9 cellular contexts compared by ENCODE assay signal in genomic region chr3:197001972-197002700, GRCh38. TPM values are rescaled to one million over a fixed set of nuclear protein-coding genes. Genes with fewer than 3 reads are reported as not detected.
DNase-seq lines count a peak whose midpoint lies in the region; ATAC-seq and TF ChIP-seq lines count a peak whose summit lies in the region.
"Had no signal": no experiment of that assay in that cellular context is flagged by ENCODE, and none has a peak within 500 bp of the region (broad histone marks: within the 10 kb centered on the region; RNA-seq: fewer than 3 reads in every experiment).

No MANE protein-coding gene starts in this region.

- peaks cover 2% of the 10 kb centered on the region for H3K36me3 Mint-ChIP-seq in T-helper 1 cell treated with Interleukin-12 subunit alpha and Interleukin-12 subunit beta and Interleukin-4 antibody, amounts not matched to agents 30 μg/mL and 1 μg/mL, for 36 hours (ENCODE audit: low read depth)

- H3K4me3 Mint-ChIP-seq in T-helper 1 cell treated with Interleukin-12 subunit alpha and Interleukin-12 subunit beta and Interleukin-4 antibody, amounts not matched to agents 30 μg/mL and 1 μg/mL, for 36 hours = peak overlapping the region; percentile 77

- H3K27me3 Mint-ChIP-seq in T-helper 1 cell treated with Interleukin-12 subunit alpha and Interleukin-12 subunit beta and Interleukin-4 antibody, amounts not matched to agents 30 μg/mL and 1 μg/mL, for 36 hours (ENCODE audit: low read depth) = peaks cover 4% of the 10 kb centered on the region

- TF ChIP-seq EP300 in transverse colon (IDR thresholded peaks at IDR 0.05; ENCODE audit: low read depth) = no peak

- no peaks in the 10 kb centered on the region for H3K9me3 Mint-ChIP-seq in T-helper 1 cell treated with Interleukin-12 subunit alpha and Interleukin-12 subunit beta and Interleukin-4 antibody, amounts not matched to agents 30 μg/mL and 1 μg/mL, for 36 hours

- 0 out of 2 replicates have a peak overlapping the region, but pooled peaks have one; percentile 16 for H3K27ac ChIP-seq in KMS-11
- peak overlapping the region; percentile 79 for H3K27ac ChIP-seq in caudate nucleus (ENCODE audit: low read depth, low read length)
- peak overlapping the region in 1 of 2 donors; percentile 76 for H3K27ac ChIP-seq in lung (ENCODE audit: low read depth in 1 of 2, low read length in 1 of 2)
- H3K27ac ChIP-seq in transverse colon = peak overlapping the region; percentile 78 to 86 (median 80)
- H3K27ac ChIP-seq: cardiac muscle cell had no signal

- H3K27ac Mint-ChIP-seq in T-helper 1 cell treated with Interleukin-12 subunit alpha and Interleukin-12 subunit beta and Interleukin-4 antibody, amounts not matched to agents 30 μg/mL and 1 μg/mL, for 36 hours = peak overlapping the region; percentile 68

- no peaks in the 10 kb centered on the region for H4K20me1 ChIP-seq in KMS-11 (ENCODE audit: insufficient read depth)

- H3K4me1 ChIP-seq in KMS-11 (ENCODE audit: low read depth, poor library complexity, severe bottlenecking) = peaks cover 7% of the 10 kb centered on the region
- peaks cover 0 to 7% of the 10 kb centered on the region in 2 donors for H3K4me1 ChIP-seq in lung (ENCODE audit: control insufficient read depth in 2 of 2, insufficient read depth in 2 of 2, low read length in 2 of 2)
- peaks cover 0 to 17% (median 9%) of the 10 kb centered on the region in 4 donors for H3K4me1 ChIP-seq in transverse colon

- H3K79me2 ChIP-seq in KMS-11 (ENCODE audit: insufficient read depth, low read depth) = no peaks in the 10 kb centered on the region

- ATAC-seq in lung (ENCODE audit: insufficient read depth, low FRiP score) = peak; percentile 38

- no peak; the same call in 1 of the 2 replicates for TF ChIP-seq CTCF in KMS-11 (conservative IDR thresholded peaks at IDR 0.05; ENCODE audit: low read depth, low read length)
- no peak for TF ChIP-seq CTCF in lung (IDR thresholded peaks at IDR 0.05; ENCODE audit: control extremely low read depth, extremely low read depth)
- no peak for TF ChIP-seq CTCF in transverse colon (IDR thresholded peaks at IDR 0.05)

- H3K9ac ChIP-seq in KMS-11 = peak overlapping the region; percentile 80; the same call in 1 of the 2 replicates

- H3K4me1 Mint-ChIP-seq in T-helper 1 cell treated with Interleukin-12 subunit alpha and Interleukin-12 subunit beta and Interleukin-4 antibody, amounts not matched to agents 30 μg/mL and 1 μg/mL, for 36 hours (ENCODE audit: low read depth) = peaks cover 11% of the 10 kb centered on the region

- H3K4me3 ChIP-seq in KMS-11 (IDR thresholded peaks at IDR 0.05; ENCODE audit: insufficient read depth, low read depth, low read length) = no peak overlapping the region
- H3K4me3 ChIP-seq in lung = peak overlapping the region; percentile 37
- peak overlapping the region; percentile 39 to 55 (median 48) for H3K4me3 ChIP-seq in transverse colon

- TF ChIP-seq POLR2A in transverse colon (IDR thresholded peaks at IDR 0.05) = no peak

- DNase-seq in T-helper 1 cell (no peak), caudate nucleus (lab: John Stamatoyannopoulos, UW) (peak in 53 of 61 donors; percentile 9 to 85 (median 59)), lung (ENCODE audit: low spot score) (no peak), transverse colon (no peak), NCI-H82 (lab: John Stamatoyannopoulos, UW) (no peak)
- DNase-seq in activated CD4-positive, alpha-beta T cell treated with anti-CD3 and anti-CD28 coated beads, Interleukin-2, amount 50 U/mL, for 4 hours = no peak

- H3K4me2 ChIP-seq in KMS-11 = peak overlapping the region; percentile 43

- intact Hi-C loops in transverse colon (cut with DNase I; ENCODE audit: low total_unique reads) = no loop called here

- H3K36me3 ChIP-seq in KMS-11 (ENCODE audit: insufficient read depth) (no peaks in the 10 kb centered on the region), lung (ENCODE audit: control insufficient read depth in 2 of 2, insufficient read depth in 2 of 2, low read length in 2 of 2) (no peaks in the 10 kb centered on the region), transverse colon (no peaks in the 10 kb centered on the region)
- H3K36me3 ChIP-seq: cardiac muscle cell had no signal

- peak overlapping the region; percentile 54 for H2AFZ ChIP-seq in KMS-11 (ENCODE audit: low read depth)

- H3K9me3 ChIP-seq in lung (ENCODE audit: control insufficient read depth in 2 of 2, insufficient read depth in 1 of 2, low read length in 1 of 2) = no peaks in the 10 kb centered on the region
- H3K9me3 ChIP-seq in transverse colon = no peaks in the 10 kb centered on the region

- in situ Hi-C loops in transverse colon (cut with MboI; ENCODE audit: low pct_ligation_motif_present in 1 of 4, low pct_unique_long_range_greater_than_20kb in 1 of 4, low sequenced_read_pairs in 3 of 4) = no loop called here

- WGBS in lung, 2 donors = 21 to 32% methylated on average over 52 to 55 of the region's 55 CpGs
- 40 to 60% methylated on average over 2 to 52 of the region's 55 CpGs for WGBS in transverse colon (ENCODE audit: low coverage in 1 of 2), 2 donors

- H3K27me3 ChIP-seq in KMS-11 (ENCODE audit: insufficient read depth, low read depth) = no peaks in the 10 kb centered on the region
- H3K27me3 ChIP-seq in lung (ENCODE audit: control insufficient read depth, insufficient read depth) = no peaks in the 10 kb centered on the region
- no peaks in the 10 kb centered on the region for H3K27me3 ChIP-seq in transverse colon
- H3K27me3 ChIP-seq: cardiac muscle cell had no signal

RNA-seq across cellular contexts. Expression of gene MELTF, which starts 27.5 kb away (rescaled TPM):
- total RNA-seq in lung (10 to 100 TPM in 1 of 2 donors, 1 to 10 TPM in 1; 2.6 to 10.6 TPM), transverse colon (10 to 100 TPM in 2 of 4 donors, 1 to 10 TPM in 2; 3.0 to 20.6 (median 10.3) TPM)
- 1 to 10 TPM; 3.0 to 4.9 TPM for polyA plus RNA-seq in lung

RNA-seq across cellular contexts. Expression of gene PIGZ, which starts 33.5 kb away (rescaled TPM):
- total RNA-seq in lung (1 to 10 TPM; 1.4 to 5.5 TPM), transverse colon (100 to 1,000 TPM; 143 to 541 (median 233) TPM)
- polyA plus RNA-seq in lung = 1 to 10 TPM; 1.8 to 2.5 TPM

RNA-seq across cellular contexts. Expression of gene NCBP2, which starts 59.8 kb away (rescaled TPM):
- total RNA-seq in lung (10 to 100 TPM; 37.4 to 47.9 TPM), transverse colon (10 to 100 TPM in 3 of 4 donors, 1 to 10 TPM in 1; 6.8 to 36.9 (median 31.8) TPM)
- polyA plus RNA-seq in lung = 10 to 100 TPM; 47.1 to 48.6 TPM

Comparison
In these comparisons a context has a peak if more than half of its experiments do, and no peak if none do; other contexts are left out.
1. DNase-seq: peak in caudate nucleus (53 of 61); none in T-helper 1 cell (0 of 5), lung (single experiment), transverse colon (single experiment), activated CD4-positive, alpha-beta T cell treated with anti-CD3 and anti-CD28 coated beads, Interleukin-2, amount 50 U/mL, for 4 hours (0 of 2) and NCI-H82 (single experiment).
2. RNA of gene PIGZ, which starts 33.5 kb away (total RNA-seq): 143 to 541 TPM in transverse colon; 1.4 to 5.5 TPM in lung; every median in the first group is over 10 times any median in the second.